In the genomic region with DNA sequence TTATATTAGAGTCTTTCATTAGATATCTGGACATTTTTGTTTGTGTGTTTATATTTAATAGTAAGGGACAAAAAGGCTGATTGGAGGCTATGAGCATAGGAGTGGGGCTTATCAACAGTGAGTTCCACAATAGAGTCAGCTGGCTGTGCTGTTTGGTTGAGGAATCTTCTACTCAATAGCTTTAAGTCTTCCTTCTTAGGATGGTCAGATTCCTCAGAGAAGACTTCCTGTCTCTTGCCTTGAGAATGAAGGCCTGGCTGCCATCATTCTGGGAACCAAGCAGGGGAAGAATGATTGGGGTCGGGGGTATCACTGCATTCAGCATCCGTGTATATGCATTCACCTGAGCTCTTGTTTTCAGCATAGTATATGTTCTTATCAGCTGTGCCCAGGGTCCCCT, we compare ENCODE assay signal across 19 cellular contexts. TPM values are rescaled to one million over a fixed set of nuclear protein-coding genes. Genes with fewer than 3 reads are reported as not detected.
DNase-seq lines count a peak whose midpoint lies in the region; ATAC-seq, FAIRE-seq and TF ChIP-seq lines count a peak whose summit lies in the region.
"Had no signal": no experiment of that assay in that cellular context is flagged by ENCODE, and none has a peak within 500 bp of the region (broad histone marks: within the 10 kb centered on the region; RNA-seq: fewer than 3 reads in every experiment).

No MANE protein-coding gene starts in this region.

- H3K79me2 ChIP-seq in endothelial cell of umbilical vein (ENCODE audit: control insufficient read depth, insufficient read depth, low read length), result peaks cover 5% of the 10 kb centered on the region

- intact Hi-C loops in CD8-positive, alpha-beta T cell (cut with DNase I, micrococcal nuclease), result no loop called here
- intact Hi-C loops in endothelial cell of umbilical vein (cut with micrococcal nuclease) (loop anchor here (5.0 kb wide), 1 partner anchor 38 kb away; no protein-coding TSS in a partner anchor), sigmoid colon (cut with DNase I) (no loop called here)

- POLR2A ChIA-PET in CD8-positive, alpha-beta T cell (lab: Charles Lee), result interaction anchor here (1.3 kb wide), 1 partner anchor 23 kb away, joined by 3 read pairs; no protein-coding TSS in a partner anchor
- POLR2A ChIA-PET in endothelial cell of umbilical vein (lab: Charles Lee), result no interaction called here
- POLR2A ChIA-PET in CD8-positive, alpha-beta memory T cell (lab: Charles Lee), result no interaction called here

- no peaks in the 10 kb centered on the region for H3K27me3 Mint-ChIP-seq in CD8-positive, alpha-beta T cell (ENCODE audit: low read depth)
- H3K27me3 Mint-ChIP-seq in CD8-positive, alpha-beta memory T cell, result no peaks in the 10 kb centered on the region

- TF ChIP-seq CTCF in CD8-positive, alpha-beta T cell (IDR thresholded peaks at IDR 0.05), result no peak
- no peak for TF ChIP-seq CTCF in endothelial cell of umbilical vein (IDR thresholded peaks at IDR 0.05; ENCODE audit: extremely low read depth in 1 of 2, insufficient read depth in 1 of 2, low read depth in 1 of 2, low read length in 2 of 2)
- no peak for TF ChIP-seq CTCF in sigmoid colon (IDR thresholded peaks at IDR 0.05)

- peaks cover 2% of the 10 kb centered on the region for H3K9me1 ChIP-seq in endothelial cell of umbilical vein (replicated peaks; ENCODE audit: control insufficient read depth, extremely low read depth, insufficient read depth, low read length)

- no peaks in the 10 kb centered on the region for H3K4me1 ChIP-seq in CD8-positive, alpha-beta T cell (ENCODE audit: insufficient read depth, low read length)
- H3K4me1 ChIP-seq in endothelial cell of umbilical vein (ENCODE audit: control insufficient read depth, extremely low read depth, insufficient read depth, low read length) (peaks cover 39% of the 10 kb centered on the region), sigmoid colon (peaks cover 0 to 43% (median 37%) of the 10 kb centered on the region in 4 donors)
- peaks cover 3% of the 10 kb centered on the region for H3K4me1 ChIP-seq in CD8-positive, alpha-beta memory T cell (ENCODE audit: insufficient read depth, low read length)

- H3K9me3 ChIP-seq in CD8-positive, alpha-beta T cell (ENCODE audit: low read length), result no peaks in the 10 kb centered on the region
- no peaks in the 10 kb centered on the region for H3K9me3 ChIP-seq in endothelial cell of umbilical vein (replicated peaks; ENCODE audit: control insufficient read depth, insufficient read depth, low read length)
- H3K9me3 ChIP-seq in sigmoid colon, result no peaks in the 10 kb centered on the region
- H3K9me3 ChIP-seq in CD8-positive, alpha-beta memory T cell (ENCODE audit: low read length), result no peaks in the 10 kb centered on the region

- no peak overlapping the region for H3K4me2 ChIP-seq in endothelial cell of umbilical vein (ENCODE audit: insufficient read depth, low read length)

- WGBS in adipose tissue, 3 donors, result 62 to 82% (median 70%) methylated on average over 2 of the region's 2 CpGs
- WGBS in sigmoid colon, 2 donors, result 85 to 93% methylated on average over 2 of the region's 2 CpGs

- H3K36me3 Mint-ChIP-seq in CD8-positive, alpha-beta T cell, result peaks cover 73% of the 10 kb centered on the region
- H3K36me3 Mint-ChIP-seq in CD8-positive, alpha-beta memory T cell, result peaks cover 7 to 68% (median 25%) of the 10 kb centered on the region in 3 donors

- H3K4me3 ChIP-seq in CD8-positive, alpha-beta T cell (ENCODE audit: low read depth, low read length), result no peak overlapping the region
- H3K4me3 ChIP-seq in endothelial cell of umbilical vein (replicated peaks in 1 of 3; ENCODE audit: insufficient read depth in 1 of 3, low read depth in 1 of 3, low read length in 3 of 3), result no peak overlapping the region
- no peak overlapping the region for H3K4me3 ChIP-seq in sigmoid colon
- no peak overlapping the region for H3K4me3 ChIP-seq in CD8-positive, alpha-beta memory T cell (ENCODE audit: low read length)
- H3K4me3 ChIP-seq: GM12878 had no signal

- no peak overlapping the region for H3K9ac ChIP-seq in endothelial cell of umbilical vein (replicated peaks; ENCODE audit: extremely low read depth, insufficient read depth, low read length)

- peak overlapping the region; percentile 61 for H3K27ac Mint-ChIP-seq in CD8-positive, alpha-beta T cell
- peak overlapping the region in 1 of 8 donors; percentile 50 for H3K27ac Mint-ChIP-seq in CD8-positive, alpha-beta memory T cell

- CTCF ChIA-PET in CD8-positive, alpha-beta T cell (lab: Charles Lee), result interaction anchor here (0.8 kb wide), 1 partner anchor 351 kb away, joined by 3 read pairs; no protein-coding TSS in a partner anchor
- CTCF ChIA-PET in endothelial cell of umbilical vein (lab: Charles Lee), result interaction anchor here (1.2 to 2.5 kb wide), 2 partner anchors 22 to 38 kb away, joined by 3 to 6 read pairs; no protein-coding TSS in a partner anchor
- CTCF ChIA-PET in CD8-positive, alpha-beta memory T cell (lab: Charles Lee), result no interaction called here

- no peak overlapping the region for H3K4me3 Mint-ChIP-seq in CD8-positive, alpha-beta T cell
- no peak overlapping the region for H3K4me3 Mint-ChIP-seq in CD8-positive, alpha-beta memory T cell

- dilution Hi-C loops in endothelial cell of umbilical vein (cut with MboI; ENCODE audit: extremely low pct_ligation_motif_present, low sequenced_read_pairs), result no loop called here

- ATAC-seq in CD8-positive, alpha-beta T cell, result no peak
- ATAC-seq: GM12878 had no signal

- H3K36me3 ChIP-seq in CD8-positive, alpha-beta T cell (ENCODE audit: insufficient read depth, low read length), result peaks cover 16% of the 10 kb centered on the region
- H3K36me3 ChIP-seq in endothelial cell of umbilical vein (ENCODE audit: control insufficient read depth in 2 of 2, extremely low read depth in 1 of 2, insufficient read depth in 2 of 2, low read length in 2 of 2) (peaks cover 0 to 4% of the 10 kb centered on the region in 2 experiments), sigmoid colon (peaks cover 0 to 26% (median 0%) of the 10 kb centered on the region in 4 donors)
- H3K36me3 ChIP-seq in CD8-positive, alpha-beta memory T cell (ENCODE audit: insufficient read depth, low read length), result peaks cover 8% of the 10 kb centered on the region

- no peak overlapping the region for H3K27ac ChIP-seq in CD8-positive, alpha-beta T cell (ENCODE audit: low read depth, low read length)
- H3K27ac ChIP-seq in adipose tissue (ENCODE audit: low read depth, low read length), result peak overlapping the region; percentile 22
- H3K27ac ChIP-seq in endothelial cell of umbilical vein (ENCODE audit: insufficient read depth, low read depth, low read length), result no peak overlapping the region
- H3K27ac ChIP-seq in sigmoid colon, result no peak overlapping the region
- H3K27ac ChIP-seq in CD8-positive, alpha-beta memory T cell (ENCODE audit: low read depth, low read length), result no peak overlapping the region

- no peak for DNase-seq in CD8-positive, alpha-beta T cell
- DNase-seq in endothelial cell of umbilical vein (ENCODE audit: low read depth, low spot score) (peak; percentile 46), pons (ENCODE audit: low spot score) (peak; percentile 63), sigmoid colon (no peak), T-helper 1 cell (no peak), NCI-H774 (lab: John Stamatoyannopoulos, UW) (no peak)
- DNase-seq in CD8-positive, alpha-beta memory T cell, result no peak
- DNase-seq: DMS79; KBM-7; NCI-H1048; NCI-H146; NCI-H2081 treated with DMSO at 0.1 percent for 48 hours; NCI-H2227 treated with DMSO at 0.1 percent for 48 hours; NCI-H526; NK-92 treated with Interleukin-12 subunit alpha and Interleukin-12 subunit beta, amount 100 ng/mL, for 24 hours had no signal

- TF ChIP-seq POLR2A in endothelial cell of umbilical vein (IDR thresholded peaks at IDR 0.05; ENCODE audit: low read depth, low read length) (no peak), sigmoid colon (IDR thresholded peaks at IDR 0.05) (no peak)

- peaks cover 21% of the 10 kb centered on the region for H3K4me1 Mint-ChIP-seq in CD8-positive, alpha-beta T cell (ENCODE audit: low read depth)
- peaks cover 18 to 58% (median 35%) of the 10 kb centered on the region in 3 donors for H3K4me1 Mint-ChIP-seq in CD8-positive, alpha-beta memory T cell

- TF ChIP-seq EP300 in sigmoid colon (IDR thresholded peaks at IDR 0.05), result no peak

- no peak for FAIRE-seq in endothelial cell of umbilical vein (lab: Jason Lieb, UNC)
- FAIRE-seq: GM12878, GM18507 had no signal

- no peaks in the 10 kb centered on the region for H4K20me1 ChIP-seq in endothelial cell of umbilical vein (replicated peaks; ENCODE audit: control insufficient read depth, extremely low read depth, insufficient read depth, low read length)

- no TSS peak for BruUV-seq in endothelial cell of umbilical vein (replicated peaks; lab: Mats Ljungman, UMichigan)

- H2AFZ ChIP-seq in endothelial cell of umbilical vein (ENCODE audit: low read depth, low read length), result no peak overlapping the region

- H3K9me3 Mint-ChIP-seq in CD8-positive, alpha-beta T cell, result no peaks in the 10 kb centered on the region
- H3K9me3 Mint-ChIP-seq in CD8-positive, alpha-beta memory T cell, result no peaks in the 10 kb centered on the region

- H3K27me3 ChIP-seq in CD8-positive, alpha-beta T cell (ENCODE audit: insufficient read depth, low read length), result no peaks in the 10 kb centered on the region
- H3K27me3 ChIP-seq in endothelial cell of umbilical vein (ENCODE audit: control insufficient read depth in 2 of 2, insufficient read depth in 2 of 2, low read length in 2 of 2) (no peaks in the 10 kb centered on the region), sigmoid colon (no peaks in the 10 kb centered on the region)
- H3K27me3 ChIP-seq in CD8-positive, alpha-beta memory T cell (ENCODE audit: insufficient read depth, low read length, poor library complexity, severe bottlenecking), result no peaks in the 10 kb centered on the region

RNA-seq across cellular contexts. Expression of a gene that starts 31.9 kb away (rescaled TPM):
- total RNA-seq in CD8-positive, alpha-beta T cell, result under 1 TPM in 1 of 2 experiments, not detected in 1; 0.16 TPM
- polyA plus RNA-seq in adipose tissue, result under 1 TPM in 2 of 3 donors, not detected in 1; 0.15 to 0.49 TPM
- total RNA-seq in endothelial cell of umbilical vein, result not detected in 2 replicates
- 0.06 and 0.08 TPM in 2 replicates for polyA plus RNA-seq in endothelial cell of umbilical vein
- polyA plus RNA-seq in endothelial cell of umbilical vein (2011; cell fraction: cytosol; rRNA removed), result not detected in 2 replicates
- 0.04 and 0.21 TPM in 2 replicates for polyA plus RNA-seq in endothelial cell of umbilical vein (2011; cell fraction: nucleus; rRNA removed)
- 0.12 TPM in 1 of 2 replicates, not detected in the other for polyA plus RNA-seq in endothelial cell of umbilical vein (2012)
- polyA minus RNA-seq in endothelial cell of umbilical vein, result not detected in 2 replicates
- polyA minus RNA-seq in endothelial cell of umbilical vein (2011; cell fraction: cytosol; rRNA and poly(A)+ RNA removed), result not detected
- polyA minus RNA-seq in endothelial cell of umbilical vein (2011; cell fraction: nucleus; rRNA and poly(A)+ RNA removed), result not detected in 2 replicates
- total RNA-seq in sigmoid colon, result under 1 TPM in 1 of 4 donors, not detected in 3; 0.14 TPM
- under 1 TPM in 1 of 3 donors, not detected in 2; 0.28 TPM for polyA plus RNA-seq in sigmoid colon
- under 1 TPM; 0.22 TPM for total RNA-seq in CD8-positive, alpha-beta memory T cell
- polyA plus RNA-seq in CD8-positive, alpha-beta memory T cell, result not detected
- total RNA-seq: GM12878, M059J had no signal

RNA-seq across cellular contexts. Expression of a gene that starts 35.1 kb away (rescaled TPM):
- total RNA-seq in CD8-positive, alpha-beta T cell, result 10 to 100 TPM; 71.8 to 72.1 TPM
- 10 to 100 TPM; 16.1 to 26.6 (median 18.1) TPM for polyA plus RNA-seq in adipose tissue
- 35.5 and 38.4 TPM in 2 replicates for total RNA-seq in endothelial cell of umbilical vein
- 13.5 and 13.6 TPM in 2 replicates for polyA plus RNA-seq in endothelial cell of umbilical vein
- 12.2 and 13.1 TPM in 2 replicates for polyA plus RNA-seq in endothelial cell of umbilical vein (2011; cell fraction: cytosol; rRNA removed)
- polyA plus RNA-seq in endothelial cell of umbilical vein (2011; cell fraction: nucleus; rRNA removed), result 49.6 and 55.3 TPM in 2 replicates
- 25.6 and 28.0 TPM in 2 replicates for polyA plus RNA-seq in endothelial cell of umbilical vein (2012)
- polyA minus RNA-seq in endothelial cell of umbilical vein, result 68.4 and 75.6 TPM in 2 replicates
- 43.8 TPM for polyA minus RNA-seq in endothelial cell of umbilical vein (2011; cell fraction: cytosol; rRNA and poly(A)+ RNA removed)
- 49.2 and 55.8 TPM in 2 replicates for polyA minus RNA-seq in endothelial cell of umbilical vein (2011; cell fraction: nucleus; rRNA and poly(A)+ RNA removed)
- 10 to 100 TPM; 42.3 to 60.3 (median 51.8) TPM for total RNA-seq in sigmoid colon
- 10 to 100 TPM; 14.4 to 25.2 (median 16.0) TPM for polyA plus RNA-seq in sigmoid colon
- total RNA-seq in CD8-positive, alpha-beta memory T cell, result 10 to 100 TPM; 54.9 to 55.7 TPM
- polyA plus RNA-seq in CD8-positive, alpha-beta memory T cell, result 39.1 TPM

Comparison
In these comparisons a context has a peak if more than half of its experiments do, and no peak if none do; other contexts are left out.
1. DNase-seq: peak in endothelial cell of umbilical vein (single experiment) and pons (single experiment); none in CD8-positive, alpha-beta T cell (0 of 7), sigmoid colon (single experiment), CD8-positive, alpha-beta memory T cell (0 of 5), T-helper 1 cell (0 of 5) and NCI-H774 (single experiment).